Comparison of ENCODE assay signal across 1 cellular context in the genomic region with DNA sequence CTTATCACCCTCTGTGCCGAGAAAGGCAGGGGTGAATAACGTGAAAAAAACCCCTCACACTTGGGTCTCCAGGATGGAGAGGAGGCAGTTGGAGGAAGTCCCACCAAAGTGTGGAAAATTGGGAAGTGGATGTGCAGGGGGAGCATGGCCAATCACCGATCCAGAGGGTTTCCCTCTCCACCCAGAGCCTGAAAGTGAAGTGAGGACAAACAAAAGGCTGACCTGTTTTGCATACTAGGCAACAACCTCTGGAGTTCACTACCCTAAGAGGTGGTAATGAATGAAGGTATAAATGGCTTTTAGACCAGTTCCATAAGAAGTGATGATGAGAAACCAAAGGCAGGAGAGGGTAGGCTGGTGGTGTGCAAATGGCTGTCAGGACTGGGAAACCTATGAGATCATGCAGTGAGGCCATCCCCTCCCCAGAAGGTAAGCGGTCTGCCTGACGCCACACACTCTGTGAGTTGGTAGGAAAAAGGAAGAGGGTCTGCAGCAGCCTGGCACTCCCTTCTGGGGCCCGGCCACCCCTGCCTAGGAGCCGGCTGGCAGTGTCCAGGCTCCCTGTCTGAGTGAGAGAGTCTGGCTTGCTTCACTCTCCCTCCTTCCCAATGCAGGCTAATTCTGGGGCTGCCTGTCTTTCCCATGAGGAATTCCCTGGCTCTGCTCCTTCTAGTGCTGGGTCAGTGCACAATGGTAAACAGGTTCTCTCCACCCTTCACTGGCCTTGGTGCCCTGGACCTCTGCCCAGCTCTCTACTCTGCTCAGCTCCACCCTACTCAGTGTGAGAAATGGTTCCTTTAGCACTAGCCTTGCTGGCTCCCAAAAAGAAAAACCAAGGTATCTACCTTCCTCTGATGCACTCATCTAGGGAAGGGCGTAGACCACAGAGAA.
TF ChIP-seq lines count a peak whose summit lies in the region.

No MANE protein-coding gene starts in this region.

TF ChIP-seq in HepG2, 621 proteins besides CTCF, POLR2A, EP300 and RAD21:
- TF ChIP-seq ASH2L (IDR thresholded peaks at IDR 0.05; ENCODE audit: insufficient read length, low read depth, low read length) (no peak), ZNF558 (CRISPR knock-in tag; IDR thresholded peaks at IDR 0.05; ENCODE audit: borderline replicate concordance) (no peak), DPF2 (CRISPR knock-in tag; IDR thresholded peaks at IDR 0.05; ENCODE audit: borderline replicate concordance, low read depth) (no peak), ZKSCAN8 (CRISPR knock-in tag; IDR thresholded peaks at IDR 0.05; ENCODE audit: borderline replicate concordance) (no peak), SIX4 (CRISPR knock-in tag; IDR thresholded peaks at IDR 0.05) (no peak), NFRKB (IDR thresholded peaks at IDR 0.05) (no peak), PAF1 (CRISPR knock-in tag; IDR thresholded peaks at IDR 0.05) (no peak), STAT6 (CRISPR knock-in tag; IDR thresholded peaks at IDR 0.05; ENCODE audit: borderline replicate concordance) (no peak), NFYC (CRISPR knock-in tag; IDR thresholded peaks at IDR 0.05) (no peak), ZFP90 (CRISPR knock-in tag; IDR thresholded peaks at IDR 0.05; ENCODE audit: borderline replicate concordance) (no peak), CBFB (CRISPR knock-in tag; IDR thresholded peaks at IDR 0.05) (no peak), ZNF550 (CRISPR knock-in tag; IDR thresholded peaks at IDR 0.05; ENCODE audit: borderline replicate concordance) (no peak), AGO2 (optimal IDR thresholded peaks at IDR 0.05; ENCODE audit: low read depth, low read length) (no peak), ARID4A (CRISPR knock-in tag; IDR thresholded peaks at IDR 0.05; ENCODE audit: borderline replicate concordance) (no peak), HBP1 (CRISPR knock-in tag; IDR thresholded peaks at IDR 0.05; ENCODE audit: low read depth) (no peak)
- TF ChIP-seq, protein P1, sequence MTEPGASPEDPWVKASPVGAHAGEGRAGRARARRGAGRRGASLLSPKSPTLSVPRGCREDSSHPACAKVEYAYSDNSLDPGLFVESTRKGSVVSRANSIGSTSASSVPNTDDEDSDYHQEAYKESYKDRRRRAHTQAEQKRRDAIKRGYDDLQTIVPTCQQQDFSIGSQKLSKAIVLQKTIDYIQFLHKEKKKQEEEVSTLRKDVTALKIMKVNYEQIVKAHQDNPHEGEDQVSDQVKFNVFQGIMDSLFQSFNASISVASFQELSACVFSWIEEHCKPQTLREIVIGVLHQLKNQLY (CRISPR knock-in tag; IDR thresholded peaks at IDR 0.05) = no peak
- TF ChIP-seq, protein P2, sequence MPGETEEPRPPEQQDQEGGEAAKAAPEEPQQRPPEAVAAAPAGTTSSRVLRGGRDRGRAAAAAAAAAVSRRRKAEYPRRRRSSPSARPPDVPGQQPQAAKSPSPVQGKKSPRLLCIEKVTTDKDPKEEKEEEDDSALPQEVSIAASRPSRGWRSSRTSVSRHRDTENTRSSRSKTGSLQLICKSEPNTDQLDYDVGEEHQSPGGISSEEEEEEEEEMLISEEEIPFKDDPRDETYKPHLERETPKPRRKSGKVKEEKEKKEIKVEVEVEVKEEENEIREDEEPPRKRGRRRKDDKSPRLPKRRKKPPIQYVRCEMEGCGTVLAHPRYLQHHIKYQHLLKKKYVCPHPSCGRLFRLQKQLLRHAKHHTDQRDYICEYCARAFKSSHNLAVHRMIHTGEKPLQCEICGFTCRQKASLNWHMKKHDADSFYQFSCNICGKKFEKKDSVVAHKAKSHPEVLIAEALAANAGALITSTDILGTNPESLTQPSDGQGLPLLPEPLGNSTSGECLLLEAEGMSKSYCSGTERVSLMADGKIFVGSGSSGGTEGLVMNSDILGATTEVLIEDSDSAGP (CRISPR knock-in tag; IDR thresholded peaks at IDR 0.05; ENCODE audit: borderline replicate concordance) = no peak
- TF ChIP-seq, protein P3, sequence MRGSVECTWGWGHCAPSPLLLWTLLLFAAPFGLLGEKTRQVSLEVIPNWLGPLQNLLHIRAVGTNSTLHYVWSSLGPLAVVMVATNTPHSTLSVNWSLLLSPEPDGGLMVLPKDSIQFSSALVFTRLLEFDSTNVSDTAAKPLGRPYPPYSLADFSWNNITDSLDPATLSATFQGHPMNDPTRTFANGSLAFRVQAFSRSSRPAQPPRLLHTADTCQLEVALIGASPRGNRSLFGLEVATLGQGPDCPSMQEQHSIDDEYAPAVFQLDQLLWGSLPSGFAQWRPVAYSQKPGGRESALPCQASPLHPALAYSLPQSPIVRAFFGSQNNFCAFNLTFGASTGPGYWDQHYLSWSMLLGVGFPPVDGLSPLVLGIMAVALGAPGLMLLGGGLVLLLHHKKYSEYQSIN (CRISPR knock-in tag; IDR thresholded peaks at IDR 0.05; ENCODE audit: borderline replicate concordance) = no peak
- TF ChIP-seq, protein P4, sequence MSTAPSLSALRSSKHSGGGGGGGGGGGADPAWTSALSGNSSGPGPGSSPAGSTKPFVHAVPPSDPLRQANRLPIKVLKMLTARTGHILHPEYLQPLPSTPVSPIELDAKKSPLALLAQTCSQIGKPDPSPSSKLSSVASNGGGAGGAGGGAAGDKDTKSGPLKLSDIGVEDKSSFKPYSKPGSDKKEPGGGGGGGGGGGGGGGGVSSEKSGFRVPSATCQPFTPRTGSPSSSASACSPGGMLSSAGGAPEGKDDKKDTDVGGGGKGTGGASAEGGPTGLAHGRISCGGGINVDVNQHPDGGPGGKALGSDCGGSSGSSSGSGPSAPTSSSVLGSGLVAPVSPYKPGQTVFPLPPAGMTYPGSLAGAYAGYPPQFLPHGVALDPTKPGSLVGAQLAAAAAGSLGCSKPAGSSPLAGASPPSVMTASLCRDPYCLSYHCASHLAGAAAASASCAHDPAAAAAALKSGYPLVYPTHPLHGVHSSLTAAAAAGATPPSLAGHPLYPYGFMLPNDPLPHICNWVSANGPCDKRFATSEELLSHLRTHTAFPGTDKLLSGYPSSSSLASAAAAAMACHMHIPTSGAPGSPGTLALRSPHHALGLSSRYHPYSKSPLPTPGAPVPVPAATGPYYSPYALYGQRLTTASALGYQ (CRISPR knock-in tag; IDR thresholded peaks at IDR 0.05) = no peak
